In genomic region chr15:25635190-25635589, GRCh38 we compare ENCODE assay signal across 21 cellular contexts.
DNase-seq lines count a peak whose midpoint lies in the region; ATAC-seq, FAIRE-seq and TF ChIP-seq lines count a peak whose summit lies in the region.
"Had no signal": no experiment of that assay in that cellular context is flagged by ENCODE, and none has a peak within 500 bp of the region (broad histone marks: within the 10 kb centered on the region; RNA-seq: fewer than 3 reads in every experiment).

No MANE protein-coding gene starts in this region.

- H4K20me1 ChIP-seq in smooth muscle cell (ENCODE audit: low read depth) = no peaks in the 10 kb centered on the region

- FAIRE-seq in GM19239 (lab: Jason Lieb, UNC) = no peak
- FAIRE-seq: HTR-8/SVneo had no signal

- peaks cover 7% of the 10 kb centered on the region for H3F3A ChIP-seq in smooth muscle cell (ENCODE audit: low read depth)

- H3K4me3 ChIP-seq in smooth muscle cell = no peak overlapping the region
- H3K4me3 ChIP-seq: MG63 had no signal

- H3K79me2 ChIP-seq in smooth muscle cell (ENCODE audit: low read depth) = no peaks in the 10 kb centered on the region

- peak; percentile 5 for DNase-seq in NCI-H2029 (lab: John Stamatoyannopoulos, UW)
- no peak for DNase-seq in NCI-H2029 treated with DMSO at 0.1 percent for 48 hours (lab: John Stamatoyannopoulos, UW)
- DNase-seq in MV-4-11 (lab: John Stamatoyannopoulos, UW) = peak; percentile 29
- peak; percentile 5 for DNase-seq in kidney glomerular epithelial cell (lab: John Stamatoyannopoulos, UW)
- no peak for DNase-seq in smooth muscle cell (lab: John Stamatoyannopoulos, UW; ENCODE audit: unreplicated experiment)
- DNase-seq in GM19239 (ENCODE audit: insufficient read length, low spot score) = no peak
- no peak for DNase-seq in activated naive CD4-positive, alpha-beta T cell treated with anti-CD3 and anti-CD28 coated beads, Interleukin-2, amount 50 U/mL, for 16 hours
- DNase-seq: 8988T; Calu3; CD4-positive, alpha-beta memory T cell; DMS53; H9; Karpas-422; MG63; NCI-H1105 treated with DMSO at 0.1 percent for 48 hours; NCI-H1694 treated with DMSO at 0.1 percent for 48 hours; NCI-H226; NCI-H524 treated with DMSO at 0.1 percent for 48 hours; SW 1271 had no signal

- no peak for ATAC-seq in GM21529 (IDR thresholded peaks at IDR 0.05; ENCODE audit: unreplicated experiment)

- no peak for TF ChIP-seq CTCF in smooth muscle cell (IDR thresholded peaks at IDR 0.05; ENCODE audit: borderline replicate concordance, insufficient read depth, poor library complexity, severe bottlenecking)

- no peaks in the 10 kb centered on the region for H3K36me3 ChIP-seq in smooth muscle cell (ENCODE audit: low read depth)
- H3K36me3 ChIP-seq: MG63 had no signal

- no peak overlapping the region for H3K9ac ChIP-seq in smooth muscle cell (ENCODE audit: low read depth)

- H3K27me3 ChIP-seq in smooth muscle cell (ENCODE audit: low read depth) = no peaks in the 10 kb centered on the region
- H3K27me3 ChIP-seq: MG63 had no signal

- no peak overlapping the region for H3K27ac ChIP-seq in smooth muscle cell (ENCODE audit: low read depth)

- no peak overlapping the region for H3K4me2 ChIP-seq in smooth muscle cell

- H3K4me1 ChIP-seq in smooth muscle cell (ENCODE audit: low read depth) = no peaks in the 10 kb centered on the region

- H3K9me3 ChIP-seq in smooth muscle cell (replicated peaks; ENCODE audit: low read depth) = no peaks in the 10 kb centered on the region
- H3K9me3 ChIP-seq: MG63 had no signal

- H2AFZ ChIP-seq in smooth muscle cell (ENCODE audit: low read depth) = peak overlapping the region; percentile 47

Comparison
In these comparisons a context has a peak if more than half of its experiments do, and no peak if none do; other contexts are left out.
1. DNase-seq: peak in NCI-H2029 (single experiment), MV-4-11 (single experiment) and kidney glomerular epithelial cell (single experiment); none in NCI-H2029 treated with DMSO at 0.1 percent for 48 hours (single experiment), smooth muscle cell (single experiment), GM19239 (single experiment) and activated naive CD4-positive, alpha-beta T cell treated with anti-CD3 and anti-CD28 coated beads, Interleukin-2, amount 50 U/mL, for 16 hours (single experiment).